ENCODE assay signal across 14 cellular contexts in the genomic region with DNA sequence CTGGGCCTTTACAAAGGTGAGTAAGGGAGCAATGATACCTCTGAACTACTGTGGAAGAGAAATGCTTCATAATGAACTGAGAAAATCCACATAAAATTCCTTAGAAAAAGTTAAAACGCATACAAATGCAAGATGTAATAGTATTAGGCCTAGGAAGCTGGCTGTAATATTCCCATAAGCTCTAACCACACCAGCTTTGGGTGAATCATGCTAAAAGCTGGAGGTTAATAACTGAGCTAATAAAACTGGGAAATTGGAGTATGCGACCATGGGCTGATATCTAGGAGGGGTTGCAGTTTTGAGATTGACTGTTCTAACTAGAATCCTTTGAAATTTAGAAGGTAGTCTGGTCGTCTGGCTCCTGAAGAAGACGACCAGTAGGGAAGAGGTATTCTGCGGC. TPM values are rescaled to one million over a fixed set of nuclear protein-coding genes. Genes with fewer than 3 reads are reported as not detected.
DNase-seq lines count a peak whose midpoint lies in the region; ATAC-seq and TF ChIP-seq lines count a peak whose summit lies in the region.
"Had no signal": no experiment of that assay in that cellular context is flagged by ENCODE, and none has a peak within 500 bp of the region (broad histone marks: within the 10 kb centered on the region; RNA-seq: fewer than 3 reads in every experiment).

No MANE protein-coding gene starts in this region.

- H3K9ac ChIP-seq in H9 (ENCODE audit: extremely low read depth, insufficient read length, low read length): no peak overlapping the region
- H3K9ac ChIP-seq: BLaER1 treated with 17β-estradiol and CSF1 and Interleukin-3, amounts not matched to agents 10 nM and 100 nM had no signal

- H3K27me3 Mint-ChIP-seq in H9 (ENCODE audit: low read depth): no peaks in the 10 kb centered on the region
- H3K27me3 Mint-ChIP-seq in T-helper 17 cell: no peaks in the 10 kb centered on the region
- peaks cover 1 to 2% (median 1%) of the 10 kb centered on the region in 3 donors for H3K27me3 Mint-ChIP-seq in CD14-positive monocyte (ENCODE audit: low read depth in 3 of 3)
- H3K27me3 Mint-ChIP-seq: B cell; CD4-positive, alpha-beta T cell had no signal

- no peak overlapping the region for H3K23ac ChIP-seq in H9 (ENCODE audit: insufficient read length, low read depth, low read length)

- peaks cover 0 to 26% (median 24%) of the 10 kb centered on the region in 3 experiments; a peak in 4 of 7 replicates for H3K36me3 Mint-ChIP-seq in H9 (ENCODE audit: insufficient read depth in 1 of 3, low read depth in 3 of 3)
- peaks cover 3% of the 10 kb centered on the region for H3K36me3 Mint-ChIP-seq in T-helper 17 cell (ENCODE audit: low read depth)
- no peaks in the 10 kb centered on the region for H3K36me3 Mint-ChIP-seq in CD14-positive monocyte

- no peak overlapping the region for H3K4ac ChIP-seq in H9 (ENCODE audit: low read depth, low read length)

- H2BK15ac ChIP-seq in H9 (ENCODE audit: low read depth, low read length): no peak overlapping the region

- H3K4me1 ChIP-seq in H9 (ENCODE audit: insufficient read depth, low read length): peaks cover 4% of the 10 kb centered on the region; the same call in 1 of the 2 replicates

- no peak overlapping the region for H2BK120ac ChIP-seq in H9 (ENCODE audit: low read depth, low read length, poor library complexity, severe bottlenecking)

- H2BK12ac ChIP-seq in H9 (ENCODE audit: insufficient read length, low read depth, low read length): no peak overlapping the region

- no peak overlapping the region for H3K18ac ChIP-seq in H9 (ENCODE audit: insufficient read length, low read depth, low read length)

- H2BK5ac ChIP-seq in H9 (ENCODE audit: insufficient read length, low read length): no peak overlapping the region

- H3K27ac ChIP-seq in H9 (ENCODE audit: insufficient read length, low read depth, low read length) (no peak overlapping the region), epithelial cell of prostate (peak overlapping the region; percentile 55)
- H3K27ac ChIP-seq: BLaER1 treated with 17β-estradiol and CSF1 and Interleukin-3, amounts not matched to agents 10 nM and 100 nM had no signal

- H3K79me2 ChIP-seq in H9 (ENCODE audit: insufficient read depth, low read length): no peaks in the 10 kb centered on the region

- no peak overlapping the region for H3T11ph ChIP-seq in H9 (ENCODE audit: low read length)

- intact Hi-C loops in CD14-positive monocyte (cut with micrococcal nuclease): loop anchor here in 1 of 2 donors (5.0 kb wide), 1 partner anchor 97 kb away; no protein-coding TSS in a partner anchor

- H3K14ac ChIP-seq in H9 (ENCODE audit: insufficient read depth, low read length): no peak overlapping the region

- H3K56ac ChIP-seq in H9 (ENCODE audit: insufficient read length, low read depth, low read length): no peak overlapping the region

- no peaks in the 10 kb centered on the region for H3K23me2 ChIP-seq in H9 (ENCODE audit: insufficient read length, low read depth, low read length, poor library complexity, severe bottlenecking)

- no peaks in the 10 kb centered on the region for H3K27me3 ChIP-seq in H9 (ENCODE audit: insufficient read depth, low read length)
- H3K27me3 ChIP-seq: BLaER1 treated with 17β-estradiol and CSF1 and Interleukin-3, amounts not matched to agents 10 nM and 100 nM had no signal

- WGBS in H9 (ENCODE audit: extremely low coverage, insufficient read length, low lambda C conversion rate): no CpG with 5 or more reads among the region's 5 CpGs

- H3K4me2 ChIP-seq in H9 (ENCODE audit: insufficient read depth, insufficient read length, low read length): no peak overlapping the region
- H3K4me2 ChIP-seq: BLaER1 treated with 17β-estradiol and CSF1 and Interleukin-3, amounts not matched to agents 10 nM and 100 nM had no signal

- no peak overlapping the region for H4K91ac ChIP-seq in H9 (ENCODE audit: insufficient read length, low read depth, low read length)

- H4K20me1 ChIP-seq in H9 (ENCODE audit: control insufficient read depth, insufficient read depth, insufficient read length): no peaks in the 10 kb centered on the region
- H4K20me1 ChIP-seq: BLaER1 treated with 17β-estradiol and CSF1 and Interleukin-3, amounts not matched to agents 10 nM and 100 nM had no signal

- no peak overlapping the region for H3K4me3 Mint-ChIP-seq in H9
- peak overlapping the region; percentile 33 for H3K4me3 Mint-ChIP-seq in T-helper 17 cell
- no peak overlapping the region for H3K4me3 Mint-ChIP-seq in CD14-positive monocyte
- H3K4me3 Mint-ChIP-seq: B cell; CD4-positive, alpha-beta T cell had no signal

- no peak overlapping the region for H2AK5ac ChIP-seq in H9 (ENCODE audit: insufficient read length, low read length)

- TF ChIP-seq CTCF in H9 (conservative IDR thresholded peaks at IDR 0.05) (no peak), CD14-positive monocyte (IDR thresholded peaks at IDR 0.05) (no peak)

- H3K27ac Mint-ChIP-seq in H9 (peak overlapping the region in 2 of 3 experiments; percentile 63 to 88; a peak in 3 of 7 replicates), T-helper 17 cell (no peak overlapping the region), CD14-positive monocyte (no peak overlapping the region)
- H3K27ac Mint-ChIP-seq: B cell; CD4-positive, alpha-beta T cell had no signal

- no peak for DNase-seq in H9
- DNase-seq in T-helper 17 cell: no peak
- no peak for DNase-seq in epithelial cell of prostate (ENCODE audit: low read depth, low spot score)
- no peak for DNase-seq in NCI-H128 (lab: John Stamatoyannopoulos, UW; ENCODE audit: unreplicated experiment)
- DNase-seq in CD14-positive monocyte (ENCODE audit: low spot score): no peak
- DNase-seq: Caco-2; CD4-positive, alpha-beta T cell; DMS153; DMS79; GF-D8; HCEC 1CT had no signal

- no peak overlapping the region for H2BK20ac ChIP-seq in H9 (ENCODE audit: low read depth, low read length, poor library complexity, severe bottlenecking)

- H3K9me3 Mint-ChIP-seq in H9: no peaks in the 10 kb centered on the region
- H3K9me3 Mint-ChIP-seq in CD14-positive monocyte: no peaks in the 10 kb centered on the region
- H3K9me3 Mint-ChIP-seq: CD4-positive, alpha-beta T cell had no signal

- no peak for ATAC-seq in T-helper 17 cell
- no peak for ATAC-seq in GM19463 (IDR thresholded peaks at IDR 0.05; ENCODE audit: unreplicated experiment)

- no peak overlapping the region for H4K8ac ChIP-seq in H9 (replicated peaks; ENCODE audit: insufficient read length, low read depth, low read length)

- H3K79me1 ChIP-seq in H9 (ENCODE audit: insufficient read depth, low read depth, low read length, poor library complexity, severe bottlenecking): no peaks in the 10 kb centered on the region

- no peaks in the 10 kb centered on the region for H3K9me3 ChIP-seq in H9 (ENCODE audit: control insufficient read depth, low read depth, low read length)
- H3K9me3 ChIP-seq in T-helper 17 cell (ENCODE audit: control insufficient read depth, low read length, poor library complexity, severe bottlenecking): no peaks in the 10 kb centered on the region
- H3K9me3 ChIP-seq: BLaER1 treated with 17β-estradiol and CSF1 and Interleukin-3, amounts not matched to agents 10 nM and 100 nM; Caco-2 had no signal

- no peak overlapping the region for H2AFZ ChIP-seq in H9 (ENCODE audit: low read length)

- H4K5ac ChIP-seq in H9 (ENCODE audit: insufficient read length, low read depth, low read length): no peak overlapping the region

- H3K4me1 Mint-ChIP-seq in H9 (peaks cover 46 to 53% of the 10 kb centered on the region in 2 experiments), T-helper 17 cell (no peaks in the 10 kb centered on the region), CD14-positive monocyte (no peaks in the 10 kb centered on the region)
- H3K4me1 Mint-ChIP-seq: B cell had no signal

RNA-seq across cellular contexts. Expression of a gene that starts 28.6 kb away (rescaled TPM):
- total RNA-seq in H9 (2021): 49.0 and 52.5 TPM in 2 replicates
- 10 to 100 TPM; 36.2 to 41.6 TPM for total RNA-seq in T-helper 17 cell
- 10 to 100 TPM; 20.3 to 22.8 TPM for polyA plus RNA-seq in CD14-positive monocyte

RNA-seq across cellular contexts. Expression of a gene that starts 42.2 kb away (rescaled TPM):
- total RNA-seq in H9 (2021) (65.1 and 66.7 TPM in 2 replicates), T-helper 17 cell (1 to 10 TPM; 6.2 to 8.3 TPM)
- 1 to 10 TPM; 1.0 to 1.7 TPM for polyA plus RNA-seq in CD14-positive monocyte

Comparison
In these comparisons a context has a peak if more than half of its experiments do, and no peak if none do; other contexts are left out.
1. H3K27ac Mint-ChIP-seq: peak in H9 (2 of 3); none in T-helper 17 cell (single experiment) and CD14-positive monocyte (0 of 7).